In the genomic region with DNA sequence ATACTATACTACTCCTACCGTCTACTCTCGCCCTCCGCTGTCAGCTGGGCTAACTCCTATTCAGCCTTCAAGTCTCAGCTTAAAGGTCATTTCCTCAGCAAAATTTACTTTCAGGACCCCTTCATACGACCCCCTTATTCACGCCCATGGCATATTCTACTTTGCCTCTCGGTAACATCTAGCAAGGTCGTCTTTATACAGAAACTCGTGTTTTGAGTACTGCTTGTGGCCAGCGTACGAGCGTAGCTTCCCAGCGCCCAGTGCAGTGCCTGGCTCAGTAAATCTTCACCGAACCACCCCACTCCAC, we compare ENCODE assay signal across 1 cellular context.
TF ChIP-seq lines count a peak whose summit lies in the region.

No MANE protein-coding gene starts in this region.

TF ChIP-seq in GM12878, 131 proteins besides CTCF, POLR2A, EP300 and RAD21:
- TF ChIP-seq, protein P1, sequence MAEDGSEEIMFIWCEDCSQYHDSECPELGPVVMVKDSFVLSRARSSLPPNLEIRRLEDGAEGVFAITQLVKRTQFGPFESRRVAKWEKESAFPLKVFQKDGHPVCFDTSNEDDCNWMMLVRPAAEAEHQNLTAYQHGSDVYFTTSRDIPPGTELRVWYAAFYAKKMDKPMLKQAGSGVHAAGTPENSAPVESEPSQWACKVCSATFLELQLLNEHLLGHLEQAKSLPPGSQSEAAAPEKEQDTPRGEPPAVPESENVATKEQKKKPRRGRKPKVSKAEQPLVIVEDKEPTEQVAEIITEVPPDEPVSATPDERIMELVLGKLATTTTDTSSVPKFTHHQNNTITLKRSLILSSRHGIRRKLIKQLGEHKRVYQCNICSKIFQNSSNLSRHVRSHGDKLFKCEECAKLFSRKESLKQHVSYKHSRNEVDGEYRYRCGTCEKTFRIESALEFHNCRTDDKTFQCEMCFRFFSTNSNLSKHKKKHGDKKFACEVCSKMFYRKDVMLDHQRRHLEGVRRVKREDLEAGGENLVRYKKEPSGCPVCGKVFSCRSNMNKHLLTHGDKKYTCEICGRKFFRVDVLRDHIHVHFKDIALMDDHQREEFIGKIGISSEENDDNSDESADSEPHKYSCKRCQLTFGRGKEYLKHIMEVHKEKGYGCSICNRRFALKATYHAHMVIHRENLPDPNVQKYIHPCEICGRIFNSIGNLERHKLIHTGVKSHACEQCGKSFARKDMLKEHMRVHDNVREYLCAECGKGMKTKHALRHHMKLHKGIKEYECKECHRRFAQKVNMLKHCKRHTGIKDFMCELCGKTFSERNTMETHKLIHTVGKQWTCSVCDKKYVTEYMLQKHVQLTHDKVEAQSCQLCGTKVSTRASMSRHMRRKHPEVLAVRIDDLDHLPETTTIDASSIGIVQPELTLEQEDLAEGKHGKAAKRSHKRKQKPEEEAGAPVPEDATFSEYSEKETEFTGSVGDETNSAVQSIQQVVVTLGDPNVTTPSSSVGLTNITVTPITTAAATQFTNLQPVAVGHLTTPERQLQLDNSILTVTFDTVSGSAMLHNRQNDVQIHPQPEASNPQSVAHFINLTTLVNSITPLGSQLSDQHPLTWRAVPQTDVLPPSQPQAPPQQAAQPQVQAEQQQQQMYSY (CRISPR knock-in tag; IDR thresholded peaks at IDR 0.05): no peak
- TF ChIP-seq, protein P2, sequence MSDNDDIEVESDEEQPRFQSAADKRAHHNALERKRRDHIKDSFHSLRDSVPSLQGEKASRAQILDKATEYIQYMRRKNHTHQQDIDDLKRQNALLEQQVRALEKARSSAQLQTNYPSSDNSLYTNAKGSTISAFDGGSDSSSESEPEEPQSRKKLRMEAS (IDR thresholded peaks at IDR 0.05; ENCODE audit: low read depth, low read length): no peak
